Comparison of ENCODE assay signal across 26 cellular contexts in the genomic region with DNA sequence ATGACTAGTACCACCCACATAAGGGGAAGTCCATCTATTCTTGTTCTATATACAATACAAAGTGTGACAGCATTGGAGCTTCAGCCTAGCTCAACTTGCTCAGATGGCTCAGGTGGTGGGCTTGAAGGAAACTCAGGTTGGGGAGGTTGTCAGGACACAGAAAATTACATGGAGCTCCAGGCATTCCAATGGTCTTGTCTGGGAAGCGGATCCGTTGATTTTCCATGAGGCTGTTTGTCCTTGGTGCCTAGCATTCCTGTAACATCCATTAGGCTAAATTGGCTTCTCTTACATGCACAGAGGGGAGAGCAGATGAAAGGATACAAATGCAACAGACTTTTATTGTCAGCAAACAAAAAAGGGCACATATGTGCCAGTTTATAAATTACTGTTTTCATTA.
"Had no signal": no experiment of that assay in that cellular context is flagged by ENCODE, and none has a peak within 500 bp of the region (broad histone marks: within the 10 kb centered on the region; RNA-seq: fewer than 3 reads in every experiment).

No MANE protein-coding gene starts in this region.

- H3K27ac Mint-ChIP-seq: activated naive CD4-positive, alpha-beta T cell treated with anti-CD3 and anti-CD28 coated beads for 36 hours; activated naive CD8-positive, alpha-beta T cell treated with anti-CD3 and anti-CD28 coated beads for 36 hours; activated T-cell treated with anti-CD3 and anti-CD28 coated beads, Interleukin-2, amount 50 U/mL, for 72 hours; natural killer cell treated with Interleukin-12 subunit alpha and Interleukin-12 subunit beta and Interleukin-15 and Interleukin-18, amount 100 ng/mL, for 72 hours had no signal

- FAIRE-seq: islet of Langerhans had no signal

- DNase-seq: activated CD4-positive, alpha-beta T cell treated with anti-CD3 and anti-CD28 coated beads for 4 hours; activated CD4-positive, alpha-beta T cell treated with anti-CD3 and anti-CD28 coated beads, Interleukin-2, amount 50 U/mL, for 4 hours; activated effector memory CD4-positive, alpha-beta T cell treated with Interleukin-2 at 50 U/mL for 16 hours; activated naive CD4-positive, alpha-beta T cell treated with anti-CD3 and anti-CD28 coated beads for 36 hours; activated naive CD8-positive, alpha-beta T cell treated with anti-CD3 and anti-CD28 coated beads for 36 hours; activated T-cell treated with anti-CD3 and anti-CD28 coated beads for 4 hours; activated T-cell treated with anti-CD3 and anti-CD28 coated beads, Interleukin-2, amount 50 U/mL, for 72 hours; adrenal gland; brain microvascular endothelial cell; dermis blood vessel endothelial cell; effector CD4-positive, alpha-beta T cell; foreskin keratinocyte; heart left ventricle; hypothalamus; left ventricle myocardium inferior; mucosa of descending colon; posterior cingulate gyrus; right lobe of liver; stimulated activated CD4-positive, alpha-beta T cell treated with anti-CD3 and anti-CD28 coated beads, Interleukin-2, amount 100 ng/mL, for 48 hours; stimulated activated naive CD4-positive, alpha-beta T cell treated with Interleukin-2 at 50 U/mL for 16 hours; T-helper 2 cell had no signal

- ATAC-seq: activated T-cell treated with anti-CD3 and anti-CD28 coated beads, Interleukin-2, amount 50 U/mL, for 72 hours; foreskin keratinocyte; heart left ventricle; mucosa of descending colon; natural killer cell treated with Interleukin-12 subunit alpha and Interleukin-12 subunit beta and Interleukin-15 and Interleukin-18, amount 100 ng/mL, for 72 hours had no signal

- H3K36me3 Mint-ChIP-seq: activated naive CD8-positive, alpha-beta T cell treated with anti-CD3 and anti-CD28 coated beads for 36 hours; natural killer cell treated with Interleukin-12 subunit alpha and Interleukin-12 subunit beta and Interleukin-15 and Interleukin-18, amount 100 ng/mL, for 72 hours had no signal

- H3K27ac ChIP-seq: adrenal gland, ascending aorta, brain microvascular endothelial cell, esophagus muscularis mucosa, foreskin keratinocyte, heart left ventricle, left ventricle myocardium inferior, right lobe of liver, tibial nerve had no signal

- H3K4me3 Mint-ChIP-seq: activated naive CD4-positive, alpha-beta T cell treated with anti-CD3 and anti-CD28 coated beads for 36 hours; activated naive CD8-positive, alpha-beta T cell treated with anti-CD3 and anti-CD28 coated beads for 36 hours; activated T-cell treated with anti-CD3 and anti-CD28 coated beads, Interleukin-2, amount 50 U/mL, for 72 hours; natural killer cell treated with Interleukin-12 subunit alpha and Interleukin-12 subunit beta and Interleukin-15 and Interleukin-18, amount 100 ng/mL, for 72 hours had no signal

- H3K4me1 Mint-ChIP-seq: activated naive CD8-positive, alpha-beta T cell treated with anti-CD3 and anti-CD28 coated beads for 36 hours had no signal

- H3K27me3 ChIP-seq: ascending aorta, brain microvascular endothelial cell, foreskin keratinocyte, tibial nerve had no signal

- H3K9me3 Mint-ChIP-seq: activated naive CD4-positive, alpha-beta T cell treated with anti-CD3 and anti-CD28 coated beads for 36 hours; activated naive CD8-positive, alpha-beta T cell treated with anti-CD3 and anti-CD28 coated beads for 36 hours; activated T-cell treated with anti-CD3 and anti-CD28 coated beads, Interleukin-2, amount 50 U/mL, for 72 hours; natural killer cell treated with Interleukin-12 subunit alpha and Interleukin-12 subunit beta and Interleukin-15 and Interleukin-18, amount 100 ng/mL, for 72 hours had no signal

- H3K9me3 ChIP-seq: adrenal gland, ascending aorta, esophagus muscularis mucosa, heart left ventricle, left ventricle myocardium inferior, mucosa of descending colon, right lobe of liver, tibial nerve had no signal
